ENCODE assay signal across 26 cellular contexts in genomic region chr16:78729687-78730086, GRCh38.
A peak's percentile ranks its signal among the peaks of the same experiment; 100 is the strongest.
DNase-seq lines count a peak whose midpoint lies in the region; ATAC-seq and TF ChIP-seq lines count a peak whose summit lies in the region.
"Had no signal": no experiment of that assay in that cellular context is flagged by ENCODE, and none has a peak within 500 bp of the region (broad histone marks: within the 10 kb centered on the region; RNA-seq: fewer than 3 reads in every experiment).

No MANE protein-coding gene starts in this region.

- H3K36me3 Mint-ChIP-seq in osteocyte (ENCODE audit: unreplicated experiment) = no peaks in the 10 kb centered on the region
- H3K36me3 Mint-ChIP-seq: CD14-positive monocyte had no signal

- no peak overlapping the region for H2AFZ ChIP-seq in OCI-LY7 (ENCODE audit: low read length)

- H3K4me3 Mint-ChIP-seq in osteocyte (ENCODE audit: unreplicated experiment) = no peak overlapping the region
- H3K4me3 Mint-ChIP-seq: CD14-positive monocyte; dendritic cell treated with granulocyte-macrophage colony-stimulating factor and Interleukin-4, amounts not matched to agents 40 ng/mL and 50 ng/mL, for 4 days; neural crest cell; stimulated activated memory B cell treated with anti-CD40 and anti-IgM and Interleukin-4, amounts not matched to agents 10 μg/mL and 1 μg/mL and 100 μg/mL, for 72 hours; T-helper 1 cell treated with Interleukin-12 subunit alpha and Interleukin-12 subunit beta and Interleukin-4 antibody, amounts not matched to agents 30 μg/mL and 1 μg/mL, for 36 hours had no signal

- CTCF ChIA-PET in OCI-LY7 (lab: Charles Lee; ENCODE audit: unreplicated experiment) = no interaction called here

- DNase-seq in right lobe of liver (peak in 1 of 3 donors; percentile 59), osteocyte (ENCODE audit: extremely low spot score, unreplicated experiment) (no peak), NCI-H146 treated with DMSO at 0.1 percent for 48 hours (lab: John Stamatoyannopoulos, UW; ENCODE audit: unreplicated experiment) (no peak), germinal center (ENCODE audit: low spot score) (no peak), OCI-LY7 (ENCODE audit: low spot score) (no peak)
- DNase-seq: activated CD8-positive, alpha-beta memory T cell treated with anti-CD3 and anti-CD28 coated beads, Interleukin-2, amount 50 U/mL, for 48 hours; activated effector memory CD4-positive, alpha-beta T cell treated with anti-CD3 and anti-CD28 coated beads, Interleukin-2, amount 50 U/mL, for 16 hours; DMS153; GF-D8; Karpas-422; left ventricle myocardium superior; mucosa of descending colon; NCI-H1048; NCI-H2029; NCI-H446 treated with DMSO at 0.1 percent for 48 hours; Peyer's patch; thyroid gland had no signal

- no peaks in the 10 kb centered on the region for H4K20me1 ChIP-seq in OCI-LY7 (ENCODE audit: insufficient read depth, low read length)

- ATAC-seq in GM19452 (IDR thresholded peaks at IDR 0.05; ENCODE audit: unreplicated experiment) (peak; percentile 63), HG02852 (IDR thresholded peaks at IDR 0.05; ENCODE audit: unreplicated experiment) (peak; percentile 82), HG03565 (IDR thresholded peaks at IDR 0.05; ENCODE audit: unreplicated experiment) (peak; percentile 61), right lobe of liver (peak; percentile 90 to 95 (median 94))
- ATAC-seq: left ventricle myocardium superior; mucosa of descending colon; stimulated activated memory B cell treated with anti-CD40 and anti-IgM and Interleukin-4, amounts not matched to agents 10 μg/mL and 1 μg/mL and 100 μg/mL, for 72 hours had no signal

- H3K4me3 ChIP-seq in right lobe of liver (no peak overlapping the region), OCI-LY7 (ENCODE audit: low read depth, low read length, poor library complexity, severe bottlenecking) (no peak overlapping the region)
- H3K4me3 ChIP-seq: mucosa of descending colon, Peyer's patch, SJSA1, thyroid gland had no signal

- intact Hi-C loops in right lobe of liver (cut with DNase I) (no loop called here), OCI-LY7 (cut with micrococcal nuclease; ENCODE audit: unreplicated experiment) (no loop called here)

- H3K4me1 ChIP-seq in right lobe of liver = peaks cover 0 to 14% (median 0%) of the 10 kb centered on the region in 4 donors
- H3K4me1 ChIP-seq in OCI-LY7 (ENCODE audit: insufficient read depth, low read length, poor library complexity, severe bottlenecking) = no peaks in the 10 kb centered on the region
- H3K4me1 ChIP-seq: Peyer's patch, SJSA1, thyroid gland had no signal

- peaks cover 3% of the 10 kb centered on the region for H3K9me3 Mint-ChIP-seq in osteocyte (ENCODE audit: unreplicated experiment)
- H3K9me3 Mint-ChIP-seq: dendritic cell treated with granulocyte-macrophage colony-stimulating factor and Interleukin-4, amounts not matched to agents 40 ng/mL and 50 ng/mL, for 4 days; neural crest cell; T-helper 1 cell treated with Interleukin-12 subunit alpha and Interleukin-12 subunit beta and Interleukin-4 antibody, amounts not matched to agents 30 μg/mL and 1 μg/mL, for 36 hours had no signal

- H3K27ac Mint-ChIP-seq in osteocyte (ENCODE audit: unreplicated experiment) = no peak overlapping the region
- H3K27ac Mint-ChIP-seq: CD14-positive monocyte; dendritic cell treated with granulocyte-macrophage colony-stimulating factor and Interleukin-4, amounts not matched to agents 40 ng/mL and 50 ng/mL, for 4 days; stimulated activated memory B cell treated with anti-CD40 and anti-IgM and Interleukin-4, amounts not matched to agents 10 μg/mL and 1 μg/mL and 100 μg/mL, for 72 hours; T-helper 1 cell treated with Interleukin-12 subunit alpha and Interleukin-12 subunit beta and Interleukin-4 antibody, amounts not matched to agents 30 μg/mL and 1 μg/mL, for 36 hours had no signal

- WGBS in right lobe of liver (ENCODE audit: insufficient coverage, low coverage, low lambda C conversion rate, missing lambda C conversion rate) = 0% methylated on average over 2 of the region's 2 CpGs

- no TSS peak for BruUV-seq in OCI-LY7 (replicated peaks; lab: Mats Ljungman, UMichigan)

- H3K4me1 Mint-ChIP-seq in osteocyte (ENCODE audit: unreplicated experiment) = no peaks in the 10 kb centered on the region

- H3K27ac ChIP-seq in right lobe of liver = peak overlapping the region in 2 of 3 donors; percentile 33 to 57
- H3K27ac ChIP-seq in OCI-LY7 (ENCODE audit: low read depth, low read length, poor library complexity, severe bottlenecking) = no peak overlapping the region
- H3K27ac ChIP-seq: Peyer's patch, SJSA1, thyroid gland had no signal

- H3K9me2 ChIP-seq in OCI-LY7 (ENCODE audit: insufficient read depth, low read length) = no peaks in the 10 kb centered on the region

- TF ChIP-seq CTCF in right lobe of liver (IDR thresholded peaks at IDR 0.05) (no peak), osteocyte (IDR thresholded peaks at IDR 0.05) (no peak), OCI-LY7 (conservative IDR thresholded peaks at IDR 0.05; ENCODE audit: low read length) (no peak)

- no peaks in the 10 kb centered on the region for H3K27me3 ChIP-seq in right lobe of liver
- H3K27me3 ChIP-seq: Peyer's patch, SJSA1, thyroid gland had no signal

- H3K79me2 ChIP-seq in OCI-LY7 (ENCODE audit: insufficient read depth, low read depth, low read length) = no peaks in the 10 kb centered on the region

- H3K9me3 ChIP-seq in right lobe of liver (no peaks in the 10 kb centered on the region), OCI-LY7 (ENCODE audit: low read length) (no peaks in the 10 kb centered on the region)
- H3K9me3 ChIP-seq: mucosa of descending colon, Peyer's patch, SJSA1, thyroid gland had no signal

- no peak overlapping the region for H3K4me2 ChIP-seq in OCI-LY7 (ENCODE audit: low read length)

- POLR2A ChIA-PET in OCI-LY7 (lab: Charles Lee) = interaction anchor here (1.0 kb wide), 1 partner anchor 14 kb away, joined by 3 read pairs; no protein-coding TSS in a partner anchor

- no peaks in the 10 kb centered on the region for H3K27me3 Mint-ChIP-seq in osteocyte (ENCODE audit: unreplicated experiment)
- H3K27me3 Mint-ChIP-seq: dendritic cell treated with granulocyte-macrophage colony-stimulating factor and Interleukin-4, amounts not matched to agents 40 ng/mL and 50 ng/mL, for 4 days had no signal

- H3K36me3 ChIP-seq in right lobe of liver (no peaks in the 10 kb centered on the region), OCI-LY7 (ENCODE audit: insufficient read depth, low read length) (no peaks in the 10 kb centered on the region)
- H3K36me3 ChIP-seq: Peyer's patch, SJSA1, thyroid gland had no signal

- TF ChIP-seq POLR2A in right lobe of liver (IDR thresholded peaks at IDR 0.05) = no peak
